Comparison of ENCODE assay signal across 10 cellular contexts in genomic region chr3:123799544-123800351, GRCh38.
DNase-seq lines count a peak whose midpoint lies in the region; ATAC-seq, FAIRE-seq and TF ChIP-seq lines count a peak whose summit lies in the region.
"Had no signal": no experiment of that assay in that cellular context is flagged by ENCODE, and none has a peak within 500 bp of the region (broad histone marks: within the 10 kb centered on the region; RNA-seq: fewer than 3 reads in every experiment).

No MANE protein-coding gene starts in this region.

- TF ChIP-seq CTCF in HFF-Myc (IDR thresholded peaks at IDR 0.05; ENCODE audit: low read depth, low read length, missing control alignments) (no peak), ascending aorta (IDR thresholded peaks at IDR 0.05) (no peak), kidney (IDR thresholded peaks at IDR 0.05; ENCODE audit: borderline replicate concordance, extremely low read depth, insufficient read depth) (no peak), D721Med (IDR thresholded peaks at IDR 0.05; ENCODE audit: insufficient read depth, missing control alignments) (no peak)

- DNase-seq in HFF-Myc (ENCODE audit: extremely low read depth, low read depth) (peak; percentile 72), ascending aorta (ENCODE audit: low spot score in 2 of 2) (no peak), kidney (no peak), D721Med (ENCODE audit: insufficient read length, low spot score) (no peak), medulla oblongata (ENCODE audit: extremely low spot score) (no peak)
- DNase-seq: dorsolateral prefrontal cortex; stimulated activated CD4-positive, alpha-beta T cell treated with anti-CD3 and anti-CD28 coated beads, Interleukin-4, amount 100 ng/mL, for 1 hour had no signal

- peak overlapping the region in 1 of 2 donors; percentile 42 for H3K9ac ChIP-seq in kidney (ENCODE audit: low read length in 2 of 2)

- FAIRE-seq in kidney (lab: Jason Lieb, UNC) (no peak), D721Med (lab: Jason Lieb, UNC) (no peak)

- intact Hi-C loops in ascending aorta (cut with DNase I) (no loop called here), kidney (cut with DNase I) (no loop called here)

- peaks cover 4 to 17% of the 10 kb centered on the region in 2 donors for H3K4me1 ChIP-seq in ascending aorta
- peaks cover 3 to 6% of the 10 kb centered on the region in 2 donors for H3K4me1 ChIP-seq in kidney (ENCODE audit: control insufficient read depth in 1 of 2, insufficient read depth in 1 of 2, low read depth in 1 of 2, low read length in 2 of 2)

- peak overlapping the region; percentile 35 for H3K4me3 ChIP-seq in HFF-Myc (replicated peaks; ENCODE audit: low read depth, low read length)
- peak overlapping the region; percentile 11 to 33 for H3K4me3 ChIP-seq in ascending aorta
- H3K4me3 ChIP-seq in kidney (ENCODE audit: low read length in 2 of 2), result peak overlapping the region; percentile 58 to 65
- peak overlapping the region in 2 of 7 experiments; percentile 7 to 11 for H3K4me3 ChIP-seq in skin epidermis

- peaks cover 0 to 5% of the 10 kb centered on the region in 2 donors for H3K36me3 ChIP-seq in ascending aorta
- H3K36me3 ChIP-seq in kidney (ENCODE audit: control insufficient read depth in 1 of 2, insufficient read depth in 2 of 2, low read length in 2 of 2), result no peaks in the 10 kb centered on the region

- ATAC-seq in HG02981 (IDR thresholded peaks at IDR 0.05; ENCODE audit: unreplicated experiment), result no peak
- no peak for ATAC-seq in GM18517 (IDR thresholded peaks at IDR 0.05; ENCODE audit: unreplicated experiment)

- H3K27ac ChIP-seq in ascending aorta (peak overlapping the region; percentile 54 to 74), kidney (ENCODE audit: low read depth in 2 of 2, low read length in 2 of 2) (peak overlapping the region in 1 of 2 donors; percentile 53), skin epidermis (peak overlapping the region in 11 of 21 experiments; percentile 0 to 76 (median 13))
- H3K27ac ChIP-seq: dorsolateral prefrontal cortex had no signal

- no peaks in the 10 kb centered on the region for H3K27me3 ChIP-seq in ascending aorta

- no peaks in the 10 kb centered on the region for H3K9me3 ChIP-seq in ascending aorta
- no peaks in the 10 kb centered on the region for H3K9me3 ChIP-seq in kidney (ENCODE audit: control insufficient read depth in 1 of 2, low read length in 2 of 2)
